ENCODE assay signal across 1 cellular context in the genomic region with DNA sequence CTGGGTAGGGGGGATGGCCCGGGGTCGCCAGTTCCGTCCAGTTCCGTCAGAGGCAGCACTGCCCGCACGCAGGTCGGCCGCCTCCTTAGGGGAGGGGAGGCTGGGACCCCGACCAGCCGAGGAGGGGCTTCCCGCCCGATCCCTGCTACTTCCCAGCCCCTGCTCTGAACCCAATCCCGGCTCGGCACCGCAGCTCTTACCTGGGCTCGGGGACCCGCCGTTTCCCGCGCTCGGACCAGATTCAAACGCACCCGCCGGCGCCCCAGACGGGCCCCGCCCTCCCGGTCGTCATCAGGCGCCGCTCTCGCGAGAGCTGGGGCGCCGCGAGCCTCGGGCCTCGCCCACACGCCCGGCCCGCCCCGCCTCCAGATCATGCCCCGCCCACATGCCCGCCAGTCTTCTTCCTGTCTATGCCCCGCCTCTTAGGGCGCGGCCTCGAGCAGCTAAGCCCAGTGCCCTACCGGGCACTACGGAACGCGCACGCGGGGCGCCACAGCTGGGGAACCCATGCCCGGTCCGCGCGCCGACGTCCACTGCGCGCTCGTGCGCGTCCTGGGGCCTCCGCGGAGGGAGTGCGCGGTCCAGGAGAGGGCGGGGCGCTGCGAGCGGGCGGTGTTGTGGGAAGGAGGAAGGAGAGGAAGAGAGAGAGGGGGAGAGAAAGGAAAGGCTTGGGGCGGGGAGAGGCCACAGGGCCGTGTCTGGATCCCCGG.
TF ChIP-seq lines count a peak whose summit lies in the region.

A gene with protein sequence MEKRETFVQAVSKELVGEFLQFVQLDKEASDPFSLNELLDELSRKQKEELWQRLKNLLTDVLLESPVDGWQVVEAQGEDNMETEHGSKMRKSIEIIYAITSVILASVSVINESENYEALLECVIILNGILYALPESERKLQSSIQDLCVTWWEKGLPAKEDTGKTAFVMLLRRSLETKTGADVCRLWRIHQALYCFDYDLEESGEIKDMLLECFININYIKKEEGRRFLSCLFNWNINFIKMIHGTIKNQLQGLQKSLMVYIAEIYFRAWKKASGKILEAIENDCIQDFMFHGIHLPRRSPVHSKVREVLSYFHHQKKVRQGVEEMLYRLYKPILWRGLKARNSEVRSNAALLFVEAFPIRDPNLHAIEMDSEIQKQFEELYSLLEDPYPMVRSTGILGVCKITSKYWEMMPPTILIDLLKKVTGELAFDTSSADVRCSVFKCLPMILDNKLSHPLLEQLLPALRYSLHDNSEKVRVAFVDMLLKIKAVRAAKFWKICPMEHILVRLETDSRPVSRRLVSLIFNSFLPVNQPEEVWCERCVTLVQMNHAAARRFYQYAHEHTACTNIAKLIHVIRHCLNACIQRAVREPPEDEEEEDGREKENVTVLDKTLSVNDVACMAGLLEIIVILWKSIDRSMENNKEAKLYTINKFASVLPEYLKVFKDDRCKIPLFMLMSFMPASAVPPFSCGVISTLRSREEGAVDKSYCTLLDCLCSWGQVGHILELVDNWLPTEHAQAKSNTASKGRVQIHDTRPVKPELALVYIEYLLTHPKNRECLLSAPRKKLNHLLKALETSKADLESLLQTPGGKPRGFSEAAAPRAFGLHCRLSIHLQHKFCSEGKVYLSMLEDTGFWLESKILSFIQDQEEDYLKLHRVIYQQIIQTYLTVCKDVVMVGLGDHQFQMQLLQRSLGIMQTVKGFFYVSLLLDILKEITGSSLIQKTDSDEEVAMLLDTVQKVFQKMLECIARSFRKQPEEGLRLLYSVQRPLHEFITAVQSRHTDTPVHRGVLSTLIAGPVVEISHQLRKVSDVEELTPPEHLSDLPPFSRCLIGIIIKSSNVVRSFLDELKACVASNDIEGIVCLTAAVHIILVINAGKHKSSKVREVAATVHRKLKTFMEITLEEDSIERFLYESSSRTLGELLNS (minus strand): TSS at position 281 of the 710 bp plus-strand sequence. CDS start 2,905 bp downstream, outside the sequence.

TF ChIP-seq in HEK293, 187 proteins besides CTCF, POLR2A, EP300 and RAD21 (continued from another document):
- peak; percentile 27; the same call in 1 of the 2 replicates for TF ChIP-seq ZNF561 (tag by site-specific recombination; IDR thresholded peaks at IDR 0.05; ENCODE audit: borderline replicate concordance)
- TF ChIP-seq ZNF140 (tag by site-specific recombination; IDR thresholded peaks at IDR 0.05) = no peak
- no peak for TF ChIP-seq ZNF394 (tag by site-specific recombination; IDR thresholded peaks at IDR 0.05; ENCODE audit: borderline replicate concordance)
- TF ChIP-seq, protein P1, sequence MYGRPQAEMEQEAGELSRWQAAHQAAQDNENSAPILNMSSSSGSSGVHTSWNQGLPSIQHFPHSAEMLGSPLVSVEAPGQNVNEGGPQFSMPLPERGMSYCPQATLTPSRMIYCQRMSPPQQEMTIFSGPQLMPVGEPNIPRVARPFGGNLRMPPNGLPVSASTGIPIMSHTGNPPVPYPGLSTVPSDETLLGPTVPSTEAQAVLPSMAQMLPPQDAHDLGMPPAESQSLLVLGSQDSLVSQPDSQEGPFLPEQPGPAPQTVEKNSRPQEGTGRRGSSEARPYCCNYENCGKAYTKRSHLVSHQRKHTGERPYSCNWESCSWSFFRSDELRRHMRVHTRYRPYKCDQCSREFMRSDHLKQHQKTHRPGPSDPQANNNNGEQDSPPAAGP (tag by site-specific recombination; IDR thresholded peaks at IDR 0.05) = peak; percentile 15; the same call in 1 of the 2 replicates
- peak; percentile 60 for TF ChIP-seq ZNF501 (tag by site-specific recombination; IDR thresholded peaks at IDR 0.05)
- peak; percentile 49; the same call in 1 of the 2 replicates for TF ChIP-seq ZSCAN30 (tag by site-specific recombination; IDR thresholded peaks at IDR 0.05)
- no peak for TF ChIP-seq ZNF423 (tag by site-specific recombination; IDR thresholded peaks at IDR 0.05)
- TF ChIP-seq ZNF169 (tag by site-specific recombination; IDR thresholded peaks at IDR 0.05) = no peak
- TF ChIP-seq, protein P2, sequence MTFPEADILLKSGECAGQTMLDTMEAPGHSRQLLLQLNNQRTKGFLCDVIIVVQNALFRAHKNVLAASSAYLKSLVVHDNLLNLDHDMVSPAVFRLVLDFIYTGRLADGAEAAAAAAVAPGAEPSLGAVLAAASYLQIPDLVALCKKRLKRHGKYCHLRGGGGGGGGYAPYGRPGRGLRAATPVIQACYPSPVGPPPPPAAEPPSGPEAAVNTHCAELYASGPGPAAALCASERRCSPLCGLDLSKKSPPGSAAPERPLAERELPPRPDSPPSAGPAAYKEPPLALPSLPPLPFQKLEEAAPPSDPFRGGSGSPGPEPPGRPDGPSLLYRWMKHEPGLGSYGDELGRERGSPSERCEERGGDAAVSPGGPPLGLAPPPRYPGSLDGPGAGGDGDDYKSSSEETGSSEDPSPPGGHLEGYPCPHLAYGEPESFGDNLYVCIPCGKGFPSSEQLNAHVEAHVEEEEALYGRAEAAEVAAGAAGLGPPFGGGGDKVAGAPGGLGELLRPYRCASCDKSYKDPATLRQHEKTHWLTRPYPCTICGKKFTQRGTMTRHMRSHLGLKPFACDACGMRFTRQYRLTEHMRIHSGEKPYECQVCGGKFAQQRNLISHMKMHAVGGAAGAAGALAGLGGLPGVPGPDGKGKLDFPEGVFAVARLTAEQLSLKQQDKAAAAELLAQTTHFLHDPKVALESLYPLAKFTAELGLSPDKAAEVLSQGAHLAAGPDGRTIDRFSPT (tag by site-specific recombination; IDR thresholded peaks at IDR 0.05) = peak; percentile 99
- TF ChIP-seq ZNF202 (tag by site-specific recombination; IDR thresholded peaks at IDR 0.05; ENCODE audit: borderline replicate concordance) = no peak
- TF ChIP-seq SP3 (tag by site-specific recombination; IDR thresholded peaks at IDR 0.05) = peak; percentile 95
- TF ChIP-seq ZBTB20 (tag by site-specific recombination; IDR thresholded peaks at IDR 0.05) = peak; percentile 77
- TF ChIP-seq KLF16 (tag by site-specific recombination; IDR thresholded peaks at IDR 0.05) = peak; percentile 27
- TF ChIP-seq ZBTB8A (tag by site-specific recombination; IDR thresholded peaks at IDR 0.05) = peak; percentile 100
- TF ChIP-seq ZNF391 (tag by site-specific recombination; IDR thresholded peaks at IDR 0.05; ENCODE audit: borderline replicate concordance, low read depth) = no peak
- no peak for TF ChIP-seq ZNF585B (tag by site-specific recombination; IDR thresholded peaks at IDR 0.05)
- TF ChIP-seq, protein P3, sequence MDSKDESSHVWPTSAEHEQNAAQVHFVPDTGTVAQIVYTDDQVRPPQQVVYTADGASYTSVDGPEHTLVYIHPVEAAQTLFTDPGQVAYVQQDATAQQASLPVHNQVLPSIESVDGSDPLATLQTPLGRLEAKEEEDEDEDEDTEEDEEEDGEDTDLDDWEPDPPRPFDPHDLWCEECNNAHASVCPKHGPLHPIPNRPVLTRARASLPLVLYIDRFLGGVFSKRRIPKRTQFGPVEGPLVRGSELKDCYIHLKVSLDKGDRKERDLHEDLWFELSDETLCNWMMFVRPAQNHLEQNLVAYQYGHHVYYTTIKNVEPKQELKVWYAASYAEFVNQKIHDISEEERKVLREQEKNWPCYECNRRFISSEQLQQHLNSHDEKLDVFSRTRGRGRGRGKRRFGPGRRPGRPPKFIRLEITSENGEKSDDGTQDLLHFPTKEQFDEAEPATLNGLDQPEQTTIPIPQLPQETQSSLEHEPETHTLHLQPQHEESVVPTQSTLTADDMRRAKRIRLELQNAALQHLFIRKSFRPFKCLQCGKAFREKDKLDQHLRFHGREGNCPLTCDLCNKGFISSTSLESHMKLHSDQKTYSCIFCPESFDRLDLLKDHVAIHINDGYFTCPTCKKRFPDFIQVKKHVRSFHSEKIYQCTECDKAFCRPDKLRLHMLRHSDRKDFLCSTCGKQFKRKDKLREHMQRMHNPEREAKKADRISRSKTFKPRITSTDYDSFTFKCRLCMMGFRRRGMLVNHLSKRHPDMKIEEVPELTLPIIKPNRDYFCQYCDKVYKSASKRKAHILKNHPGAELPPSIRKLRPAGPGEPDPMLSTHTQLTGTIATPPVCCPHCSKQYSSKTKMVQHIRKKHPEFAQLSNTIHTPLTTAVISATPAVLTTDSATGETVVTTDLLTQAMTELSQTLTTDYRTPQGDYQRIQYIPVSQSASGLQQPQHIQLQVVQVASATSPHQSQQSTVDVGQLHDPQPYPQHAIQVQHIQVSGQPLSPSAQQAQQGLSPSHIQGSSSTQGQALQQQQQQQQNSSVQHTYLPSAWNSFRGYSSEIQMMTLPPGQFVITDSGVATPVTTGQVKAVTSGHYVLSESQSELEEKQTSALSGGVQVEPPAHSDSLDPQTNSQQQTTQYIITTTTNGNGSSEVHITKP (tag by site-specific recombination; IDR thresholded peaks at IDR 0.05) = peak; percentile 65
- peak; percentile 97 for TF ChIP-seq KLF8 (tag by site-specific recombination; IDR thresholded peaks at IDR 0.05)
- TF ChIP-seq, protein P4, sequence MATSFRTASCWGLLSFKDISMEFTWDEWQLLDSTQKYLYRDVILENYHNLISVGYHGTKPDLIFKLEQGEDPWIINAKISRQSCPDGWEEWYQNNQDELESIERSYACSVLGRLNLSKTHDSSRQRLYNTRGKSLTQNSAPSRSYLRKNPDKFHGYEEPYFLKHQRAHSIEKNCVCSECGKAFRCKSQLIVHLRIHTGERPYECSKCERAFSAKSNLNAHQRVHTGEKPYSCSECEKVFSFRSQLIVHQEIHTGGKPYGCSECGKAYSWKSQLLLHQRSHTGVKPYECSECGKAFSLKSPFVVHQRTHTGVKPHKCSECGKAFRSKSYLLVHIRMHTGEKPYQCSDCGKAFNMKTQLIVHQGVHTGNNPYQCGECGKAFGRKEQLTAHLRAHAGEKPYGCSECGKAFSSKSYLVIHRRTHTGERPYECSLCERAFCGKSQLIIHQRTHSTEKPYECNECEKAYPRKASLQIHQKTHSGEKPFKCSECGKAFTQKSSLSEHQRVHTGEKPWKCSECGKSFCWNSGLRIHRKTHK (tag by site-specific recombination; IDR thresholded peaks at IDR 0.05) = no peak
- TF ChIP-seq, protein P5, sequence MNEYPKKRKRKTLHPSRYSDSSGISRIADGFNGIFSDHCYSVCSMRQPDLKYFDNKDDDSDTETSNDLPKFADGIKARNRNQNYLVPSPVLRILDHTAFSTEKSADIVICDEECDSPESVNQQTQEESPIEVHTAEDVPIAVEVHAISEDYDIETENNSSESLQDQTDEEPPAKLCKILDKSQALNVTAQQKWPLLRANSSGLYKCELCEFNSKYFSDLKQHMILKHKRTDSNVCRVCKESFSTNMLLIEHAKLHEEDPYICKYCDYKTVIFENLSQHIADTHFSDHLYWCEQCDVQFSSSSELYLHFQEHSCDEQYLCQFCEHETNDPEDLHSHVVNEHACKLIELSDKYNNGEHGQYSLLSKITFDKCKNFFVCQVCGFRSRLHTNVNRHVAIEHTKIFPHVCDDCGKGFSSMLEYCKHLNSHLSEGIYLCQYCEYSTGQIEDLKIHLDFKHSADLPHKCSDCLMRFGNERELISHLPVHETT (tag by site-specific recombination; IDR thresholded peaks at IDR 0.05) = peak; percentile 64; the same call in 1 of the 2 replicates
- TF ChIP-seq KLF1 (tag by site-specific recombination; IDR thresholded peaks at IDR 0.05) = peak; percentile 76; the same call in 1 of the 2 replicates
- TF ChIP-seq ZNF629 (tag by site-specific recombination; IDR thresholded peaks at IDR 0.05) = peak; percentile 33
- TF ChIP-seq, protein P6, sequence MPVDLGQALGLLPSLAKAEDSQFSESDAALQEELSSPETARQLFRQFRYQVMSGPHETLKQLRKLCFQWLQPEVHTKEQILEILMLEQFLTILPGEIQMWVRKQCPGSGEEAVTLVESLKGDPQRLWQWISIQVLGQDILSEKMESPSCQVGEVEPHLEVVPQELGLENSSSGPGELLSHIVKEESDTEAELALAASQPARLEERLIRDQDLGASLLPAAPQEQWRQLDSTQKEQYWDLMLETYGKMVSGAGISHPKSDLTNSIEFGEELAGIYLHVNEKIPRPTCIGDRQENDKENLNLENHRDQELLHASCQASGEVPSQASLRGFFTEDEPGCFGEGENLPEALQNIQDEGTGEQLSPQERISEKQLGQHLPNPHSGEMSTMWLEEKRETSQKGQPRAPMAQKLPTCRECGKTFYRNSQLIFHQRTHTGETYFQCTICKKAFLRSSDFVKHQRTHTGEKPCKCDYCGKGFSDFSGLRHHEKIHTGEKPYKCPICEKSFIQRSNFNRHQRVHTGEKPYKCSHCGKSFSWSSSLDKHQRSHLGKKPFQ (tag by site-specific recombination; IDR thresholded peaks at IDR 0.05) = no peak
- 0 out of 2 replicates have a peak, but pooled peaks have one; percentile 21 for TF ChIP-seq ZNF324 (tag by site-specific recombination; IDR thresholded peaks at IDR 0.05)
- TF ChIP-seq, protein P7, sequence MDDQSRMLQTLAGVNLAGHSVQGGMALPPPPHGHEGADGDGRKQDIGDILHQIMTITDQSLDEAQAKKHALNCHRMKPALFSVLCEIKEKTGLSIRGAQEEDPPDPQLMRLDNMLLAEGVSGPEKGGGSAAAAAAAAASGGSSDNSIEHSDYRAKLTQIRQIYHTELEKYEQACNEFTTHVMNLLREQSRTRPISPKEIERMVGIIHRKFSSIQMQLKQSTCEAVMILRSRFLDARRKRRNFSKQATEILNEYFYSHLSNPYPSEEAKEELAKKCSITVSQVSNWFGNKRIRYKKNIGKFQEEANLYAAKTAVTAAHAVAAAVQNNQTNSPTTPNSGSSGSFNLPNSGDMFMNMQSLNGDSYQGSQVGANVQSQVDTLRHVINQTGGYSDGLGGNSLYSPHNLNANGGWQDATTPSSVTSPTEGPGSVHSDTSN (CRISPR knock-in tag; IDR thresholded peaks at IDR 0.05) = peak; percentile 22; the same call in 1 of the 2 replicates
- 0 out of 2 replicates have a peak, but pooled peaks have one; percentile 13 for TF ChIP-seq ZFP69B (tag by site-specific recombination; IDR thresholded peaks at IDR 0.05)
- TF ChIP-seq, protein P8, sequence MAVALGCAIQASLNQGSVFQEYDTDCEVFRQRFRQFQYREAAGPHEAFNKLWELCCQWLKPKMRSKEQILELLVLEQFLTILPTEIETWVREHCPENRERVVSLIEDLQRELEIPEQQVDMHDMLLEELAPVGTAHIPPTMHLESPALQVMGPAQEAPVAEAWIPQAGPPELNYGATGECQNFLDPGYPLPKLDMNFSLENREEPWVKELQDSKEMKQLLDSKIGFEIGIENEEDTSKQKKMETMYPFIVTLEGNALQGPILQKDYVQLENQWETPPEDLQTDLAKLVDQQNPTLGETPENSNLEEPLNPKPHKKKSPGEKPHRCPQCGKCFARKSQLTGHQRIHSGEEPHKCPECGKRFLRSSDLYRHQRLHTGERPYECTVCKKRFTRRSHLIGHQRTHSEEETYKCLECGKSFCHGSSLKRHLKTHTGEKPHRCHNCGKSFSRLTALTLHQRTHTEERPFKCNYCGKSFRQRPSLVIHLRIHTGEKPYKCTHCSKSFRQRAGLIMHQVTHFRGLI (tag by site-specific recombination; IDR thresholded peaks at IDR 0.05) = peak; percentile 78; the same call in 1 of the 2 replicates
TF ChIP-seq in HEK293: peak in this region for 48.
